Comparison of ENCODE assay signal across 7 cellular contexts in the genomic region with DNA sequence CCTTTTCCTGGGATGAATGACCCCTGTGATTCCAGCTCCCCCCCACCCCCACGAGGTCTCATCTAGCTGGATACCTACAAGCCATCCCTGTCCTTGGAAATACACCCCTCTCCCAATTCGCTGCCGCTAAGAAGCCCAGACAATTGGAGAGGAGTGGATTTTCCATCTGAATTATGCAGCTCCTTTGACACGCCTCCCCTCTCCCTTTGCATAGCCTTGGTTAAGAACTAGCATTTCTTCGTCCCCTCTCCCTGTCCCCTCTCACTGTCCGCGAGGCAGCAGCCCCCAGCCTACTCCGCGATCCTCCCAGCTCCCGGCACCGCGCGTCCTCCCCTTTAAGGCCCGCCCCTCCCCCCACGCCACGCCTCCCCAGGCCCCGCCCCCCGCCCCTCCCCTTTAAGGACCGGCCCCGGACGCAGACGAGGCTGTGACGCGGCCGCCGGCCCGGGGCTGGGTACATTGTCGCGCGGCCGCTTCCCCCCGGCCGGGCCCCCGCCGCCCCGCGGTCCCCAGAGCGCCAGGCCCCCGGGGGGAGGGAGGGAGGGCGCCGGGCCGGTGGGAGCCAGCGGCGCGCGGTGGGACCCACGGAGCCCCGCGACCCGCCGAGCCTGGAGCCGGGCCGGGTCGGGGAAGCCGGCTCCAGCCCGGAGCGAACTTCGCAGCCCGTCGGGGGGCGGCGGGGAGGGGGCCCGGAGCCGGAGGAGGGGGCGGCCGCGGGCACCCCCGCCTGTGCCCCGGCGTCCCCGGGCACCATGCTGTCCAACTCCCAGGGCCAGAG. TPM values are rescaled to one million over a fixed set of nuclear protein-coding genes. Genes with fewer than 3 reads are reported as not detected.
DNase-seq lines count a peak whose midpoint lies in the region; ATAC-seq, FAIRE-seq and TF ChIP-seq lines count a peak whose summit lies in the region.

MAPKAPK2 (plus strand) TSS at position 428 of the 778 bp plus-strand sequence; CDS start at position 753, 325 bp downstream.

- no peak for FAIRE-seq in H1 (lab: Jason Lieb, UNC)

- H4K8ac ChIP-seq in H1 (ENCODE audit: extremely low read depth, insufficient read depth, low read length) = peak within 1 kb of the TSS; percentile 45

- no peak within 1 kb of the TSS for H2BK5ac ChIP-seq in H1 (ENCODE audit: low read depth, low read length)

- no peak within 1 kb of the TSS for H3K23ac ChIP-seq in H1 (ENCODE audit: insufficient read length)

- H2BK20ac ChIP-seq in H1 (ENCODE audit: low read length) = no peak within 1 kb of the TSS

- peak within 1 kb of the TSS; percentile 77; the same call in 1 of the 2 replicates for H2BK12ac ChIP-seq in H1 (ENCODE audit: low read depth, low read length)

- peak; percentile 45 for ATAC-seq in GM18498 (IDR thresholded peaks at IDR 0.05; ENCODE audit: unreplicated experiment)
- peak; percentile 36 for ATAC-seq in HG03039 (IDR thresholded peaks at IDR 0.05; ENCODE audit: unreplicated experiment)

- H3K23me2 ChIP-seq in H1 (ENCODE audit: low read depth, low read length) = peaks cover 7% of the 10 kb centered on the region

- no peak within 1 kb of the TSS for H3K4ac ChIP-seq in H1 (replicated peaks; ENCODE audit: insufficient read length, low read depth, low read length)

- no peak within 1 kb of the TSS for H2BK120ac ChIP-seq in H1 (replicated peaks; ENCODE audit: low read depth, low read length)

- no peak within 1 kb of the TSS; the same call in 1 of the 2 replicates for H2BK15ac ChIP-seq in H1 (ENCODE audit: low read length)

- peaks cover 10 to 24% (median 14%) of the 10 kb centered on the region in 4 experiments for H3K4me1 ChIP-seq in H1 (replicated peaks in 1 of 4; ENCODE audit: control insufficient read depth in 3 of 4, insufficient read depth in 4 of 4, low read length in 3 of 4)

- no peak for TF ChIP-seq POLR2A in H1 (IDR thresholded peaks at IDR 0.05; ENCODE audit: control extremely low read depth in 1 of 2, low read depth in 2 of 2, low read length in 2 of 2)

- H3K9me3 ChIP-seq in H1 (ENCODE audit: insufficient read depth in 2 of 2, low read depth in 1 of 2, low read length in 1 of 2) = no peaks in the 10 kb centered on the region

- H4K5ac ChIP-seq in H1 (ENCODE audit: insufficient read length, low read depth, low read length) = peak within 1 kb of the TSS; percentile 25

- H3K18ac ChIP-seq in H1 (ENCODE audit: extremely low read depth, low read length) = peak within 1 kb of the TSS; percentile 38; the same call in 1 of the 2 replicates

- no peak within 1 kb of the TSS for H3K56ac ChIP-seq in H1 (replicated peaks; ENCODE audit: insufficient read length, low read depth, low read length)

- peak within 1 kb of the TSS; percentile 52; the same call in 1 of the 2 replicates for H3K27ac ChIP-seq in H1 (ENCODE audit: low read depth, low read length)

- H3K4me2 ChIP-seq in H1 (ENCODE audit: insufficient read depth in 1 of 2, low read depth in 2 of 2, low read length in 2 of 2) = peak within 1 kb of the TSS; percentile 92 to 95

- peak within 1 kb of the TSS; percentile 80 to 88 (median 82) for H3K4me3 ChIP-seq in H1 (ENCODE audit: extremely low read depth in 1 of 4, insufficient read depth in 2 of 4, low read depth in 3 of 4, low read length in 4 of 4)

- TF ChIP-seq EP300 in H1 (IDR thresholded peaks at IDR 0.05; ENCODE audit: borderline replicate concordance in 1 of 2, low read depth in 2 of 2, low read length in 2 of 2) = no peak

- H3K27me3 ChIP-seq in H1 (replicated peaks in 1 of 4; ENCODE audit: control insufficient read depth in 3 of 4, extremely low read depth in 1 of 4, insufficient read depth in 3 of 4, low read length in 3 of 4) = peaks cover 9 to 31% (median 26%) of the 10 kb centered on the region in 4 experiments

- DNase-seq in NCI-H82 (lab: John Stamatoyannopoulos, UW) = peak; percentile 87
- DNase-seq in H1 (ENCODE audit: low read depth in 1 of 2, low spot score in 2 of 2) = peak in 1 of 2 experiments; percentile 73
- peak; percentile 93 for DNase-seq in mesenteric fat pad (ENCODE audit: low spot score)
- DNase-seq in stimulated activated CD8-positive, alpha-beta memory T cell treated with anti-CD3 and anti-CD28 coated beads, Interleukin-12 subunit alpha, Interleukin-12 subunit beta, amount 100 ng/mL, for 4 hours (ENCODE audit: low read depth) = peak; percentile 65

- H3K14ac ChIP-seq in H1 (ENCODE audit: insufficient read length) = no peak within 1 kb of the TSS

- no peak for TF ChIP-seq CTCF in H1 (IDR thresholded peaks at IDR 0.05; ENCODE audit: control extremely low read depth in 1 of 3, insufficient read depth in 1 of 3, low read depth in 1 of 3, low read length in 3 of 3)

- POLR2A ChIA-PET in activated CD8-positive, alpha-beta memory T cell treated with anti-CD3 and anti-CD28 coated beads for 36 hours (lab: Charles Lee) = interaction anchor here (0.5 to 1.0 kb wide), 3 partner anchors 28 to 215 kb away, joined by 3 to 6 read pairs (median 4); no protein-coding TSS in a partner anchor
- POLR2A ChIA-PET in H1 (lab: Charles Lee; ENCODE audit: partially characterized antibody) = interaction anchor here (0.8 to 1.2 kb wide), 2 partner anchors 21 to 49 kb away, joined by 3 to 4 read pairs; partner anchors contain the start of gene DYRK3

- H3K36me3 ChIP-seq in H1 (ENCODE audit: control insufficient read depth in 2 of 4, insufficient read depth in 4 of 4, low read length in 3 of 4) = no peaks in the 10 kb centered on the region

- peaks cover 3% of the 10 kb centered on the region for H3K79me1 ChIP-seq in H1 (ENCODE audit: low read depth, low read length)

- peaks cover 18 to 21% of the 10 kb centered on the region in 2 experiments for H4K20me1 ChIP-seq in H1 (replicated peaks in 1 of 2; ENCODE audit: control insufficient read depth in 1 of 2, insufficient read depth in 2 of 2, low read length in 2 of 2)

- H2AFZ ChIP-seq in H1 (ENCODE audit: low read length) = peak within 1 kb of the TSS; percentile 85; the same call in 1 of the 2 replicates

- CTCF ChIA-PET in activated CD8-positive, alpha-beta memory T cell treated with anti-CD3 and anti-CD28 coated beads for 36 hours (lab: Charles Lee) = interaction anchor here (1.1 to 2.3 kb wide), 3 partner anchors 30 to 83 kb away, joined by 3 to 8 read pairs (median 3); partner anchors contain the start of gene EIF2D
- CTCF ChIA-PET in H1 (lab: Charles Lee; ENCODE audit: partially characterized antibody) = interaction anchor here (0.8 to 2.0 kb wide), 8 partner anchors 8 to 54 kb away, joined by 3 to 9 read pairs (median 4); no protein-coding TSS in a partner anchor

- no peak within 1 kb of the TSS for H2AK5ac ChIP-seq in H1 (ENCODE audit: low read depth, low read length)

- no peak for TF ChIP-seq RAD21 in H1 (IDR thresholded peaks at IDR 0.05 in 1 of 2, conservative IDR thresholded peaks at IDR 0.05 in 1 of 2; ENCODE audit: low read depth in 2 of 2, low read length in 2 of 2)

- 0% methylated on average over 4 of the region's 71 CpGs; no CpG with 5 or more reads in 1 of the 2 experiments for WGBS in H1 (ENCODE audit: extremely low coverage in 1 of 2, insufficient coverage in 1 of 2, insufficient read length in 1 of 2, insufficient replicate concordance in 2 of 2, low coverage in 1 of 2, low lambda C conversion rate in 2 of 2, missing lambda C conversion rate in 1 of 2), 2 experiments

- H3K79me2 ChIP-seq in H1 (ENCODE audit: control insufficient read depth in 1 of 2, insufficient read depth in 2 of 2, low read length in 2 of 2) = peaks cover under 1 to 23% of the 10 kb centered on the region in 2 experiments; a peak in 3 of 4 replicates

- H3K9ac ChIP-seq in H1 (replicated peaks in 1 of 4; ENCODE audit: extremely low read depth in 1 of 4, low read depth in 3 of 4, low read length in 3 of 4) = peak within 1 kb of the TSS; percentile 56 to 69 (median 64); a peak in 6 of 7 replicates

- H4K91ac ChIP-seq in H1 (replicated peaks; ENCODE audit: insufficient read length, low read length) = no peak within 1 kb of the TSS

TF ChIP-seq in H1, 55 proteins besides CTCF, POLR2A, EP300 and RAD21:
- TF ChIP-seq TAF7 (optimal IDR thresholded peaks at IDR 0.05; ENCODE audit: borderline replicate concordance, low read depth, low read length) = peak; percentile 35
- no peak for TF ChIP-seq ZNF274 (IDR thresholded peaks at IDR 0.05; ENCODE audit: borderline replicate concordance, extremely low read depth, low read length)
- TF ChIP-seq GABPA (IDR thresholded peaks at IDR 0.05; ENCODE audit: borderline replicate concordance, insufficient read depth, low read length) = no peak
- TF ChIP-seq JUN (IDR thresholded peaks at IDR 0.05; ENCODE audit: low read depth, low read length) = no peak
- peak; percentile 81 for TF ChIP-seq KDM4A (IDR thresholded peaks at IDR 0.05; ENCODE audit: low read depth, low read length, severe bottlenecking)
- peak; percentile 19 for TF ChIP-seq ASH2L (IDR thresholded peaks at IDR 0.05; ENCODE audit: low read length)
- TF ChIP-seq SP1 (IDR thresholded peaks at IDR 0.05; ENCODE audit: low read depth, low read length) = no peak
- no peak for TF ChIP-seq BCL11A (IDR thresholded peaks at IDR 0.05; ENCODE audit: low read depth in 2 of 2, low read length in 2 of 2)

RNA-seq across cellular contexts. Expression of gene MAPKAPK2, which starts in this region (rescaled TPM):
- total RNA-seq in activated CD8-positive, alpha-beta memory T cell treated with anti-CD3 and anti-CD28 coated beads for 36 hours = 10 to 100 TPM; 86.9 to 87.3 TPM
- 44.9 and 46.6 TPM in 2 replicates for total RNA-seq in H1 (2021; fragmentation: NEBNext Ultra II Directional; extraction: Animal tissue kit (Norgen Biotek cat#: 25700))
- polyA plus RNA-seq in H1 (2011; rRNA removed) = 27.5 and 36.9 TPM in 2 replicates
- 30.4 TPM for polyA plus RNA-seq in H1 (2011; cell fraction: cytosol; rRNA removed)
- 67.8 TPM for polyA plus RNA-seq in H1 (2011; cell fraction: nucleus; rRNA removed)
- 30.0 to 35.6 TPM (median 34.3 TPM) in 4 replicates for polyA plus RNA-seq in H1 (2012, experiment 1 of 2)
- polyA plus RNA-seq in H1 (2012, experiment 2 of 2) = 38.6 TPM
- polyA plus RNA-seq in H1 (2013, experiment 1 of 2) = 21.7 TPM
- 21.8 TPM for polyA plus RNA-seq in H1 (2013, experiment 2 of 2)
- 31.9 and 42.5 TPM in 2 replicates for polyA minus RNA-seq in H1 (2011; rRNA and poly(A)+ RNA removed)
- 20.1 TPM for polyA minus RNA-seq in H1 (2011; cell fraction: cytosol; rRNA and poly(A)+ RNA removed)
- 19.0 TPM for polyA minus RNA-seq in H1 (2011; cell fraction: nucleus; rRNA and poly(A)+ RNA removed)
- 103 TPM for total RNA-seq in mesenteric fat pad
